ENCODE assay signal across 17 cellular contexts in genomic region chr18:30613467-30613801, GRCh38.
DNase-seq lines count a peak whose midpoint lies in the region; ATAC-seq and TF ChIP-seq lines count a peak whose summit lies in the region.
"Had no signal": no experiment of that assay in that cellular context is flagged by ENCODE, and none has a peak within 500 bp of the region (broad histone marks: within the 10 kb centered on the region; RNA-seq: fewer than 3 reads in every experiment).

No MANE protein-coding gene starts in this region.

- peak; percentile 13 for DNase-seq in ELF-1 (ENCODE audit: low read depth, low spot score)
- peak; percentile 53 for DNase-seq in endodermal cell
- DNase-seq in iPS-NIHi11 (ENCODE audit: low spot score), result no peak
- no peak for DNase-seq in activated effector memory CD4-positive, alpha-beta T cell treated with anti-CD3 and anti-CD28 coated beads, Interleukin-2, amount 50 U/mL, for 16 hours
- DNase-seq in activated T-cell treated with anti-CD3 and anti-CD28 coated beads, Interleukin-2, amount 50 U/mL, for 4 hours, result no peak
- DNase-seq in activated CD8-positive, alpha-beta memory T cell treated with anti-CD3 and anti-CD28 coated beads for 24 hours, result no peak
- DNase-seq: Calu3; CD8-positive, alpha-beta T cell; DMS 273 treated with DMSO at 0.1 percent for 48 hours; DMS53; DND-41; EL; GM23248; H7 had no signal

- WGBS in endodermal cell (ENCODE audit: insufficient coverage in 1 of 2, insufficient read length in 1 of 2), 2 experiments, result 75 to 100% methylated on average over 1 to 2 of the region's 2 CpGs

- H3K4me3 ChIP-seq in HUES6 (ENCODE audit: low read depth, low read length) (no peak overlapping the region), endodermal cell (ENCODE audit: low read length) (no peak overlapping the region)
- H3K4me3 ChIP-seq: BLaER1 treated with 17β-estradiol and CSF1 and Interleukin-3, amounts not matched to agents 10 nM and 100 nM; GM23248 had no signal

- H3K36me3 ChIP-seq in HUES6 (ENCODE audit: control insufficient read depth, insufficient read depth, low read length) (no peaks in the 10 kb centered on the region), endodermal cell (ENCODE audit: control insufficient read depth, insufficient read depth, low read length) (no peaks in the 10 kb centered on the region)
- H3K36me3 ChIP-seq: BLaER1 treated with 17β-estradiol and CSF1 and Interleukin-3, amounts not matched to agents 10 nM and 100 nM had no signal

- H3K9ac ChIP-seq in HUES6 (ENCODE audit: low read length) (peak overlapping the region; percentile 90), endodermal cell (ENCODE audit: extremely low read depth, low read length, poor library complexity, severe bottlenecking) (no peak overlapping the region)
- H3K9ac ChIP-seq: BLaER1 treated with 17β-estradiol and CSF1 and Interleukin-3, amounts not matched to agents 10 nM and 100 nM; GM23248 had no signal

- no peaks in the 10 kb centered on the region for H3K27me3 ChIP-seq in HUES6 (ENCODE audit: control insufficient read depth, insufficient read depth, low read length)
- H3K27me3 ChIP-seq in endodermal cell (ENCODE audit: control insufficient read depth, insufficient read depth, low read length, poor library complexity, severe bottlenecking), result no peaks in the 10 kb centered on the region
- H3K27me3 ChIP-seq: BLaER1 treated with 17β-estradiol and CSF1 and Interleukin-3, amounts not matched to agents 10 nM and 100 nM had no signal

- peak overlapping the region; percentile 93 for H3K27ac Mint-ChIP-seq in endodermal cell
- H3K27ac Mint-ChIP-seq: B cell; CD8-positive, alpha-beta T cell had no signal

- H3K27me3 Mint-ChIP-seq in endodermal cell (ENCODE audit: insufficient read depth), result no peaks in the 10 kb centered on the region
- no peaks in the 10 kb centered on the region for H3K27me3 Mint-ChIP-seq in activated T-cell treated with anti-CD3 and anti-CD28 coated beads, Interleukin-2, amount 50 U/mL, for 4 hours (ENCODE audit: low read depth)
- H3K27me3 Mint-ChIP-seq: B cell had no signal

- TF ChIP-seq CTCF in endodermal cell (conservative IDR thresholded peaks at IDR 0.05), result no peak

- H3K9me3 ChIP-seq in HUES6 (ENCODE audit: control insufficient read depth, insufficient read depth, low read depth, low read length) (no peaks in the 10 kb centered on the region), endodermal cell (ENCODE audit: control insufficient read depth, low read length) (no peaks in the 10 kb centered on the region)
- H3K9me3 ChIP-seq: BLaER1 treated with 17β-estradiol and CSF1 and Interleukin-3, amounts not matched to agents 10 nM and 100 nM had no signal

- H3K36me3 Mint-ChIP-seq in endodermal cell (ENCODE audit: low read depth), result no peaks in the 10 kb centered on the region
- H3K36me3 Mint-ChIP-seq in activated T-cell treated with anti-CD3 and anti-CD28 coated beads, Interleukin-2, amount 50 U/mL, for 4 hours (ENCODE audit: insufficient read depth), result no peaks in the 10 kb centered on the region
- H3K36me3 Mint-ChIP-seq: CD8-positive, alpha-beta T cell had no signal

- H3K4me1 Mint-ChIP-seq in endodermal cell, result peaks cover 29% of the 10 kb centered on the region
- no peaks in the 10 kb centered on the region for H3K4me1 Mint-ChIP-seq in activated T-cell treated with anti-CD3 and anti-CD28 coated beads, Interleukin-2, amount 50 U/mL, for 4 hours (ENCODE audit: low read depth)
- H3K4me1 Mint-ChIP-seq: B cell had no signal

- no peak overlapping the region for H3K4me3 Mint-ChIP-seq in endodermal cell
- no peak overlapping the region for H3K4me3 Mint-ChIP-seq in activated T-cell treated with anti-CD3 and anti-CD28 coated beads, Interleukin-2, amount 50 U/mL, for 4 hours
- H3K4me3 Mint-ChIP-seq: B cell; CD8-positive, alpha-beta T cell had no signal

- no peak for ATAC-seq in activated T-cell treated with anti-CD3 and anti-CD28 coated beads, Interleukin-2, amount 50 U/mL, for 4 hours
- ATAC-seq: CD8-positive, alpha-beta T cell had no signal

- H3K4me1 ChIP-seq in HUES6 (ENCODE audit: control insufficient read depth, insufficient read depth, low read length), result peaks cover 29% of the 10 kb centered on the region
- peaks cover 2% of the 10 kb centered on the region for H3K4me1 ChIP-seq in endodermal cell (ENCODE audit: control insufficient read depth, insufficient read depth, low read length)
- H3K4me1 ChIP-seq: BLaER1 treated with 17β-estradiol and CSF1 and Interleukin-3, amounts not matched to agents 10 nM and 100 nM had no signal

- peak overlapping the region; percentile 60; the same call in 1 of the 2 replicates for H3K27ac ChIP-seq in HUES6 (ENCODE audit: low read depth, low read length)
- H3K27ac ChIP-seq in endodermal cell (ENCODE audit: low read depth, low read length), result no peak overlapping the region
- H3K27ac ChIP-seq: BLaER1 treated with 17β-estradiol and CSF1 and Interleukin-3, amounts not matched to agents 10 nM and 100 nM; GM23248 had no signal

- H3K9me3 Mint-ChIP-seq in endodermal cell, result no peaks in the 10 kb centered on the region
- peaks cover 7% of the 10 kb centered on the region for H3K9me3 Mint-ChIP-seq in activated T-cell treated with anti-CD3 and anti-CD28 coated beads, Interleukin-2, amount 50 U/mL, for 4 hours

Comparison
In these comparisons a context has a peak if more than half of its experiments do, and no peak if none do; other contexts are left out.
1. DNase-seq: peak in ELF-1 (single experiment) and endodermal cell (single experiment); none in iPS-NIHi11 (single experiment), activated effector memory CD4-positive, alpha-beta T cell treated with anti-CD3 and anti-CD28 coated beads, Interleukin-2, amount 50 U/mL, for 16 hours (single experiment), activated T-cell treated with anti-CD3 and anti-CD28 coated beads, Interleukin-2, amount 50 U/mL, for 4 hours (single experiment) and activated CD8-positive, alpha-beta memory T cell treated with anti-CD3 and anti-CD28 coated beads for 24 hours (single experiment).